8 cellular contexts compared by ENCODE assay signal in genomic region chr1:205321959-205322283, GRCh38. TPM values are rescaled to one million over a fixed set of nuclear protein-coding genes. Genes with fewer than 3 reads are reported as not detected.
DNase-seq lines count a peak whose midpoint lies in the region; ATAC-seq and TF ChIP-seq lines count a peak whose summit lies in the region.

No MANE protein-coding gene starts in this region.

- intact Hi-C loops in activated naive CD4-positive, alpha-beta T cell treated with anti-CD3 and anti-CD28 coated beads for 36 hours (cut with micrococcal nuclease): loop anchor here (1.0 to 2.0 kb wide), 6 partner anchors 9 to 123 kb away; no protein-coding TSS in a partner anchor
- intact Hi-C loops in activated T-helper 1 cell treated with anti-CD3 and anti-CD28 coated beads, Interleukin-12 subunit alpha, Interleukin-12 subunit beta, Interleukin-2, Interleukin-4 antibody, amounts not matched to agents 30 ng/mL and 10 ng/mL and 1 ng/mL, durations not matched to agents 14 hours and 24 hours and 36 hours (cut with micrococcal nuclease): loop anchor here (1.0 to 2.0 kb wide), 6 partner anchors 9 to 93 kb away; no protein-coding TSS in a partner anchor
- intact Hi-C loops in lower lobe of right lung (cut with DNase I): no loop called here

- H3K27me3 Mint-ChIP-seq in activated naive CD4-positive, alpha-beta T cell treated with anti-CD3 and anti-CD28 coated beads for 36 hours (ENCODE audit: low read depth): no peaks in the 10 kb centered on the region
- H3K27me3 Mint-ChIP-seq in activated T-helper 1 cell treated with anti-CD3 and anti-CD28 coated beads, Interleukin-12 subunit alpha, Interleukin-12 subunit beta, Interleukin-2, Interleukin-4 antibody, amounts not matched to agents 30 ng/mL and 10 ng/mL and 1 ng/mL, durations not matched to agents 14 hours and 24 hours and 36 hours (ENCODE audit: insufficient read depth): peaks cover 13% of the 10 kb centered on the region

- peaks cover 45% of the 10 kb centered on the region for H3K4me1 Mint-ChIP-seq in activated naive CD4-positive, alpha-beta T cell treated with anti-CD3 and anti-CD28 coated beads for 36 hours (ENCODE audit: low read depth)
- H3K4me1 Mint-ChIP-seq in activated T-helper 1 cell treated with anti-CD3 and anti-CD28 coated beads, Interleukin-12 subunit alpha, Interleukin-12 subunit beta, Interleukin-2, Interleukin-4 antibody, amounts not matched to agents 30 ng/mL and 10 ng/mL and 1 ng/mL, durations not matched to agents 14 hours and 24 hours and 36 hours (ENCODE audit: low read depth): peaks cover 63% of the 10 kb centered on the region

- H3K9me3 Mint-ChIP-seq in activated naive CD4-positive, alpha-beta T cell treated with anti-CD3 and anti-CD28 coated beads for 36 hours: no peaks in the 10 kb centered on the region
- H3K9me3 Mint-ChIP-seq in activated naive CD4-positive, alpha-beta T cell treated with anti-CD3 and anti-CD28 coated beads, Interleukin-2, amount 50 U/mL, for 72 hours: no peaks in the 10 kb centered on the region
- H3K9me3 Mint-ChIP-seq in activated T-helper 1 cell treated with anti-CD3 and anti-CD28 coated beads, Interleukin-12 subunit alpha, Interleukin-12 subunit beta, Interleukin-2, Interleukin-4 antibody, amounts not matched to agents 30 ng/mL and 10 ng/mL and 1 ng/mL, durations not matched to agents 14 hours and 24 hours and 36 hours: no peaks in the 10 kb centered on the region

- WGBS in thymus: 54% methylated on average over 5 of the region's 5 CpGs

- H3K9me3 ChIP-seq in lower lobe of right lung (no peaks in the 10 kb centered on the region), thymus (ENCODE audit: control insufficient read depth) (no peaks in the 10 kb centered on the region)

- no peak for DNase-seq in activated naive CD4-positive, alpha-beta T cell treated with anti-CD3 and anti-CD28 coated beads for 36 hours
- no peak for DNase-seq in activated naive CD4-positive, alpha-beta T cell treated with anti-CD3 and anti-CD28 coated beads, Interleukin-2, amount 50 U/mL, for 72 hours (ENCODE audit: low spot score in 2 of 2)
- DNase-seq in activated T-helper 1 cell treated with anti-CD3 and anti-CD28 coated beads, Interleukin-12 subunit alpha, Interleukin-12 subunit beta, Interleukin-2, Interleukin-4 antibody, amounts not matched to agents 30 ng/mL and 10 ng/mL and 1 ng/mL, durations not matched to agents 14 hours and 24 hours and 36 hours (ENCODE audit: low spot score): no peak
- no peak for DNase-seq in lower lobe of right lung
- DNase-seq in DMS79 (lab: John Stamatoyannopoulos, UW): no peak
- DNase-seq in NOMO-1 treated with DMSO at 0.1 percent for 48 hours (lab: John Stamatoyannopoulos, UW; ENCODE audit: unreplicated experiment): no peak
- DNase-seq in pons (ENCODE audit: low spot score): no peak

- no peak overlapping the region for H3K27ac Mint-ChIP-seq in activated naive CD4-positive, alpha-beta T cell treated with anti-CD3 and anti-CD28 coated beads for 36 hours
- H3K27ac Mint-ChIP-seq in activated naive CD4-positive, alpha-beta T cell treated with anti-CD3 and anti-CD28 coated beads, Interleukin-2, amount 50 U/mL, for 72 hours: no peak overlapping the region
- H3K27ac Mint-ChIP-seq in activated T-helper 1 cell treated with anti-CD3 and anti-CD28 coated beads, Interleukin-12 subunit alpha, Interleukin-12 subunit beta, Interleukin-2, Interleukin-4 antibody, amounts not matched to agents 30 ng/mL and 10 ng/mL and 1 ng/mL, durations not matched to agents 14 hours and 24 hours and 36 hours: peak overlapping the region; percentile 26

- H3K4me3 ChIP-seq in lower lobe of right lung (peak overlapping the region; percentile 78), thymus (ENCODE audit: low read length) (peak overlapping the region; percentile 63)

- H3K4me3 Mint-ChIP-seq in activated naive CD4-positive, alpha-beta T cell treated with anti-CD3 and anti-CD28 coated beads for 36 hours: peak overlapping the region; percentile 98
- peak overlapping the region; percentile 95 for H3K4me3 Mint-ChIP-seq in activated T-helper 1 cell treated with anti-CD3 and anti-CD28 coated beads, Interleukin-12 subunit alpha, Interleukin-12 subunit beta, Interleukin-2, Interleukin-4 antibody, amounts not matched to agents 30 ng/mL and 10 ng/mL and 1 ng/mL, durations not matched to agents 14 hours and 24 hours and 36 hours

- no peak for ATAC-seq in activated naive CD4-positive, alpha-beta T cell treated with anti-CD3 and anti-CD28 coated beads, Interleukin-2, amount 50 U/mL, for 72 hours
- no peak for ATAC-seq in lower lobe of right lung

- H3K27ac ChIP-seq in lower lobe of right lung (peak overlapping the region; percentile 91), thymus (ENCODE audit: low read depth) (peak overlapping the region; percentile 19)

- H3K4me1 ChIP-seq in lower lobe of right lung: peaks cover 57% of the 10 kb centered on the region
- peaks cover 8% of the 10 kb centered on the region for H3K4me1 ChIP-seq in thymus (ENCODE audit: control insufficient read depth, insufficient read depth, low read length)

- TF ChIP-seq CTCF in lower lobe of right lung (IDR thresholded peaks at IDR 0.05): no peak

- H3K36me3 ChIP-seq in lower lobe of right lung (no peaks in the 10 kb centered on the region), thymus (ENCODE audit: control insufficient read depth, insufficient read depth) (no peaks in the 10 kb centered on the region)

- H3K36me3 Mint-ChIP-seq in activated naive CD4-positive, alpha-beta T cell treated with anti-CD3 and anti-CD28 coated beads for 36 hours (ENCODE audit: low read depth): peaks cover 10% of the 10 kb centered on the region
- H3K36me3 Mint-ChIP-seq in activated naive CD4-positive, alpha-beta T cell treated with anti-CD3 and anti-CD28 coated beads, Interleukin-2, amount 50 U/mL, for 72 hours: peaks cover 12 to 18% of the 10 kb centered on the region in 2 donors
- peaks cover 2% of the 10 kb centered on the region for H3K36me3 Mint-ChIP-seq in activated T-helper 1 cell treated with anti-CD3 and anti-CD28 coated beads, Interleukin-12 subunit alpha, Interleukin-12 subunit beta, Interleukin-2, Interleukin-4 antibody, amounts not matched to agents 30 ng/mL and 10 ng/mL and 1 ng/mL, durations not matched to agents 14 hours and 24 hours and 36 hours (ENCODE audit: low read depth)

- CTCF ChIA-PET in activated naive CD4-positive, alpha-beta T cell treated with anti-CD3 and anti-CD28 coated beads for 36 hours (lab: Charles Lee): interaction anchor here (0.8 to 23.5 kb wide), 6 partner anchors 10 to 65 kb away, joined by 3 to 948 read pairs (median 8); no protein-coding TSS in a partner anchor

- H3K27me3 ChIP-seq in lower lobe of right lung (ENCODE audit: low read depth) (no peaks in the 10 kb centered on the region), thymus (ENCODE audit: control insufficient read depth, insufficient read depth) (peaks cover 2% of the 10 kb centered on the region)

RNA-seq across cellular contexts. Expression of gene NUAK2, which starts 0.4 kb away (rescaled TPM):
- 10 to 100 TPM; 11.2 to 12.2 TPM for total RNA-seq in activated naive CD4-positive, alpha-beta T cell treated with anti-CD3 and anti-CD28 coated beads for 36 hours
- total RNA-seq in activated naive CD4-positive, alpha-beta T cell treated with anti-CD3 and anti-CD28 coated beads, Interleukin-2, amount 50 U/mL, for 72 hours: 1 to 10 TPM; 5.9 to 6.8 TPM
- total RNA-seq in activated T-helper 1 cell treated with anti-CD3 and anti-CD28 coated beads, Interleukin-12 subunit alpha, Interleukin-12 subunit beta, Interleukin-2, Interleukin-4 antibody, amounts not matched to agents 30 ng/mL and 10 ng/mL and 1 ng/mL, durations not matched to agents 14 hours and 24 hours and 36 hours: 1.1 and 1.3 TPM in 2 replicates
- total RNA-seq in lower lobe of right lung: 6.8 TPM
- polyA plus RNA-seq in thymus: 4.0 TPM

RNA-seq across cellular contexts. Expression of gene KLHDC8A, which starts 34.8 kb away (rescaled TPM):
- not detected for total RNA-seq in activated naive CD4-positive, alpha-beta T cell treated with anti-CD3 and anti-CD28 coated beads for 36 hours
- not detected for total RNA-seq in activated naive CD4-positive, alpha-beta T cell treated with anti-CD3 and anti-CD28 coated beads, Interleukin-2, amount 50 U/mL, for 72 hours
- not detected in 2 replicates for total RNA-seq in activated T-helper 1 cell treated with anti-CD3 and anti-CD28 coated beads, Interleukin-12 subunit alpha, Interleukin-12 subunit beta, Interleukin-2, Interleukin-4 antibody, amounts not matched to agents 30 ng/mL and 10 ng/mL and 1 ng/mL, durations not matched to agents 14 hours and 24 hours and 36 hours
- 0.97 TPM for total RNA-seq in lower lobe of right lung
- 0.50 TPM for polyA plus RNA-seq in thymus
